ENCODE assay signal across 1 cellular context in the genomic region with DNA sequence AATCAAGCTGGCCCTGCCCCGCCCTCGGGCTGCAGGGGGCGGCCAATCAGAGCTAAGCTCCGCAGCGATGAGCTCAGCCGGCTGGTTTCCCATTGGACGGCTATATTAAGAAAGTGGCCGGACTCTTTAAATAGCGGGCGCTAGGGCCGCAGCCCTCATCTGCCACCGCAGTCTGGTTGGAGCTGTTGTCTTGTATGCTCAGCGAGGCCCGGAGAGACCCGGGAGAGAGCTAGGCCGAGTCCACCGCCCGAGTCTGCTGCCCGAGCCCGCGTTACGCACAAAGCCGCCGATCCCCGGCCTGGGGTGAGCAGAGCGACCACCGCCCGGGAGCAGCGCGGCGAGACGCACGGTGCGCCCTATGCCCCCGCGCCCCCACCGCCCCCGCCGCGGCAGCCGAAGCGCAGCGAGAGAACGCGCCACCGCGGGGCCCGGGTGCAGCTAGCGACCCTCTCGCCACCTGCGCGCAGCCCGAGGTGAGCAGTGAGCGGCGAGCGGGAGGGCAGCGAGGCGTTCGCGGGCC.
TF ChIP-seq lines count a peak whose summit lies in the region.

A gene (plus strand): TSS at position 158 of the 520 bp plus-strand sequence. CDS start 392 bp downstream, outside the sequence.

TF ChIP-seq in HepG2, 621 proteins besides CTCF, POLR2A, EP300 and RAD21 (continued from another document and continues in another):
- TF ChIP-seq, protein P1, sequence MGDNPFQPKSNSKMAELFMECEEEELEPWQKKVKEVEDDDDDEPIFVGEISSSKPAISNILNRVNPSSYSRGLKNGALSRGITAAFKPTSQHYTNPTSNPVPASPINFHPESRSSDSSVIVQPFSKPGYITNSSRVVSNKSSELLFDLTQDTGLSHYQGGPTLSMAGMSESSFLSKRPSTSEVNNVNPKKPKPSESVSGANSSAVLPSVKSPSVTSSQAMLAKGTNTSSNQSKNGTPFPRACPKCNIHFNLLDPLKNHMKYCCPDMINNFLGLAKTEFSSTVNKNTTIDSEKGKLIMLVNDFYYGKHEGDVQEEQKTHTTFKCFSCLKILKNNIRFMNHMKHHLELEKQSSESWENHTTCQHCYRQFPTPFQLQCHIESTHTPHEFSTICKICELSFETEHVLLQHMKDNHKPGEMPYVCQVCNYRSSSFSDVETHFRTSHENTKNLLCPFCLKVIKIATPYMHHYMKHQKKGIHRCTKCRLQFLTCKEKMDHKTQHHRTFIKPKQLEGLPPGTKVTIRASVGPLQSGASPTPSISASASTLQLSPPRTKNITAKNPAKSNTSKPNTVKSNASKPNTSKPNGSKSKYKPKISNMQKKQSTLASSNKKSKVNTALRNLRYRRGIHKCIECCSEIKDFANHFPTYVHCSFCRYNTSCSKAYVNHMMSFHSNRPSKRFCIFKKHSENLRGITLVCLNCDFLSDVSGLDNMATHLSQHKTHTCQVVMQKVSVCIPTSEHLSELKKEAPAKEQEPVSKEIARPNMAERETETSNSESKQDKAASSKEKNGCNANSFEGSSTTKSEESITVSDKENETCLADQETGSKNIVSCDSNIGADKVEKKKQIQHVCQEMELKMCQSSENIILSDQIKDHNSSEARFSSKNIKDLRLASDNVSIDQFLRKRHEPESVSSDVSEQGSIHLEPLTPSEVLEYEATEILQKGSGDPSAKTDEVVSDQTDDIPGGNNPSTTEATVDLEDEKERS (CRISPR knock-in tag; IDR thresholded peaks at IDR 0.05), result peak; percentile 79; the same call in 1 of the 2 replicates
- TF ChIP-seq, protein P2, sequence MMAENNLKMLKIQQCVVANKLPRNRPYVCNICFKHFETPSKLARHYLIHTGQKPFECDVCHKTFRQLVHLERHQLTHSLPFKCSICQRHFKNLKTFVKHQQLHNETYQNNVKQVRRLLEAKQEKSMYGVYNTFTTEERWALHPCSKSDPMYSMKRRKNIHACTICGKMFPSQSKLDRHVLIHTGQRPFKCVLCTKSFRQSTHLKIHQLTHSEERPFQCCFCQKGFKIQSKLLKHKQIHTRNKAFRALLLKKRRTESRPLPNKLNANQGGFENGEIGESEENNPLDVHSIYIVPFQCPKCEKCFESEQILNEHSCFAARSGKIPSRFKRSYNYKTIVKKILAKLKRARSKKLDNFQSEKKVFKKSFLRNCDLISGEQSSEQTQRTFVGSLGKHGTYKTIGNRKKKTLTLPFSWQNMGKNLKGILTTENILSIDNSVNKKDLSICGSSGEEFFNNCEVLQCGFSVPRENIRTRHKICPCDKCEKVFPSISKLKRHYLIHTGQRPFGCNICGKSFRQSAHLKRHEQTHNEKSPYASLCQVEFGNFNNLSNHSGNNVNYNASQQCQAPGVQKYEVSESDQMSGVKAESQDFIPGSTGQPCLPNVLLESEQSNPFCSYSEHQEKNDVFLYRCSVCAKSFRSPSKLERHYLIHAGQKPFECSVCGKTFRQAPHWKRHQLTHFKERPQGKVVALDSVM (CRISPR knock-in tag; IDR thresholded peaks at IDR 0.05), result peak; percentile 64
- TF ChIP-seq ELF1 (CRISPR knock-in tag; IDR thresholded peaks at IDR 0.05) (no peak; the same call in 1 of the 2 replicates), ZNF616 (CRISPR knock-in tag; IDR thresholded peaks at IDR 0.05; ENCODE audit: low read depth) (peak; percentile 76; the same call in 1 of the 2 replicates), STAG1 (CRISPR knock-in tag; IDR thresholded peaks at IDR 0.05) (peak; percentile 17), HCFC1 (IDR thresholded peaks at IDR 0.05; ENCODE audit: low read depth, low read length) (peak; percentile 50; the same call in 1 of the 2 replicates), PLRG1 (conservative IDR thresholded peaks at IDR 0.05) (no peak), TGIF2 (CRISPR knock-in tag; IDR thresholded peaks at IDR 0.05) (peak; percentile 78; the same call in 1 of the 2 replicates), MEIS2 (CRISPR knock-in tag; IDR thresholded peaks at IDR 0.05) (peak; percentile 99), ZNF24 (IDR thresholded peaks at IDR 0.05) (peak; percentile 70; the same call in 1 of the 2 replicates), ZEB1 (IDR thresholded peaks at IDR 0.05; ENCODE audit: insufficient replicate concordance, low read depth) (no peak), ZNF75D (CRISPR knock-in tag; IDR thresholded peaks at IDR 0.05; ENCODE audit: borderline replicate concordance) (no peak), ZNF383 (CRISPR knock-in tag; IDR thresholded peaks at IDR 0.05; ENCODE audit: borderline replicate concordance) (no peak), ZNF543 (CRISPR knock-in tag; IDR thresholded peaks at IDR 0.05) (no peak), ETV5 (CRISPR knock-in tag; IDR thresholded peaks at IDR 0.05; ENCODE audit: borderline replicate concordance) (0 out of 2 replicates have a peak, but pooled peaks have one; percentile 12), PHF20 (CRISPR knock-in tag; IDR thresholded peaks at IDR 0.05) (peak; percentile 42; the same call in 1 of the 2 replicates), KDM1A (CRISPR knock-in tag; IDR thresholded peaks at IDR 0.05) (no peak), ZNF34 (CRISPR knock-in tag; IDR thresholded peaks at IDR 0.05; ENCODE audit: borderline replicate concordance) (peak; percentile 75; the same call in 1 of the 2 replicates), ZNF577 (CRISPR knock-in tag; IDR thresholded peaks at IDR 0.05; ENCODE audit: borderline replicate concordance, low read depth) (no peak), DMAP1 (CRISPR knock-in tag; IDR thresholded peaks at IDR 0.05) (peak; percentile 49; the same call in 1 of the 2 replicates), ASH2L (IDR thresholded peaks at IDR 0.05; ENCODE audit: insufficient read length, low read depth, low read length) (peak; percentile 90), REXO4 (CRISPR knock-in tag; IDR thresholded peaks at IDR 0.05; ENCODE audit: borderline replicate concordance) (peak; percentile 93; the same call in 1 of the 2 replicates), JARID2 (CRISPR knock-in tag; IDR thresholded peaks at IDR 0.05; ENCODE audit: insufficient replicate concordance) (peak; percentile 97), ZNF773 (CRISPR knock-in tag; IDR thresholded peaks at IDR 0.05; ENCODE audit: borderline replicate concordance) (peak; percentile 65; the same call in 1 of the 2 replicates), PCBP1 (IDR thresholded peaks at IDR 0.05; ENCODE audit: borderline replicate concordance, low read depth, low read length) (no peak), CENPT (CRISPR knock-in tag; IDR thresholded peaks at IDR 0.05; ENCODE audit: low read depth) (peak; percentile 97; the same call in 1 of the 2 replicates)
- TF ChIP-seq, protein P3, sequence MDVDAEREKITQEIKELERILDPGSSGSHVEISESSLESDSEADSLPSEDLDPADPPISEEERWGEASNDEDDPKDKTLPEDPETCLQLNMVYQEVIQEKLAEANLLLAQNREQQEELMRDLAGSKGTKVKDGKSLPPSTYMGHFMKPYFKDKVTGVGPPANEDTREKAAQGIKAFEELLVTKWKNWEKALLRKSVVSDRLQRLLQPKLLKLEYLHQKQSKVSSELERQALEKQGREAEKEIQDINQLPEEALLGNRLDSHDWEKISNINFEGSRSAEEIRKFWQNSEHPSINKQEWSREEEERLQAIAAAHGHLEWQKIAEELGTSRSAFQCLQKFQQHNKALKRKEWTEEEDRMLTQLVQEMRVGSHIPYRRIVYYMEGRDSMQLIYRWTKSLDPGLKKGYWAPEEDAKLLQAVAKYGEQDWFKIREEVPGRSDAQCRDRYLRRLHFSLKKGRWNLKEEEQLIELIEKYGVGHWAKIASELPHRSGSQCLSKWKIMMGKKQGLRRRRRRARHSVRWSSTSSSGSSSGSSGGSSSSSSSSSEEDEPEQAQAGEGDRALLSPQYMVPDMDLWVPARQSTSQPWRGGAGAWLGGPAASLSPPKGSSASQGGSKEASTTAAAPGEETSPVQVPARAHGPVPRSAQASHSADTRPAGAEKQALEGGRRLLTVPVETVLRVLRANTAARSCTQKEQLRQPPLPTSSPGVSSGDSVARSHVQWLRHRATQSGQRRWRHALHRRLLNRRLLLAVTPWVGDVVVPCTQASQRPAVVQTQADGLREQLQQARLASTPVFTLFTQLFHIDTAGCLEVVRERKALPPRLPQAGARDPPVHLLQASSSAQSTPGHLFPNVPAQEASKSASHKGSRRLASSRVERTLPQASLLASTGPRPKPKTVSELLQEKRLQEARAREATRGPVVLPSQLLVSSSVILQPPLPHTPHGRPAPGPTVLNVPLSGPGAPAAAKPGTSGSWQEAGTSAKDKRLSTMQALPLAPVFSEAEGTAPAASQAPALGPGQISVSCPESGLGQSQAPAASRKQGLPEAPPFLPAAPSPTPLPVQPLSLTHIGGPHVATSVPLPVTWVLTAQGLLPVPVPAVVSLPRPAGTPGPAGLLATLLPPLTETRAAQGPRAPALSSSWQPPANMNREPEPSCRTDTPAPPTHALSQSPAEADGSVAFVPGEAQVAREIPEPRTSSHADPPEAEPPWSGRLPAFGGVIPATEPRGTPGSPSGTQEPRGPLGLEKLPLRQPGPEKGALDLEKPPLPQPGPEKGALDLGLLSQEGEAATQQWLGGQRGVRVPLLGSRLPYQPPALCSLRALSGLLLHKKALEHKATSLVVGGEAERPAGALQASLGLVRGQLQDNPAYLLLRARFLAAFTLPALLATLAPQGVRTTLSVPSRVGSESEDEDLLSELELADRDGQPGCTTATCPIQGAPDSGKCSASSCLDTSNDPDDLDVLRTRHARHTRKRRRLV (CRISPR knock-in tag; IDR thresholded peaks at IDR 0.05), result no peak
- TF ChIP-seq, protein P4, sequence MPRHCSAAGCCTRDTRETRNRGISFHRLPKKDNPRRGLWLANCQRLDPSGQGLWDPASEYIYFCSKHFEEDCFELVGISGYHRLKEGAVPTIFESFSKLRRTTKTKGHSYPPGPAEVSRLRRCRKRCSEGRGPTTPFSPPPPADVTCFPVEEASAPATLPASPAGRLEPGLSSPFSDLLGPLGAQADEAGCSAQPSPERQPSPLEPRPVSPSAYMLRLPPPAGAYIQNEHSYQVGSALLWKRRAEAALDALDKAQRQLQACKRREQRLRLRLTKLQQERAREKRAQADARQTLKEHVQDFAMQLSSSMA (CRISPR knock-in tag; IDR thresholded peaks at IDR 0.05), result peak; percentile 94; the same call in 1 of the 2 replicates
- TF ChIP-seq, protein P5, sequence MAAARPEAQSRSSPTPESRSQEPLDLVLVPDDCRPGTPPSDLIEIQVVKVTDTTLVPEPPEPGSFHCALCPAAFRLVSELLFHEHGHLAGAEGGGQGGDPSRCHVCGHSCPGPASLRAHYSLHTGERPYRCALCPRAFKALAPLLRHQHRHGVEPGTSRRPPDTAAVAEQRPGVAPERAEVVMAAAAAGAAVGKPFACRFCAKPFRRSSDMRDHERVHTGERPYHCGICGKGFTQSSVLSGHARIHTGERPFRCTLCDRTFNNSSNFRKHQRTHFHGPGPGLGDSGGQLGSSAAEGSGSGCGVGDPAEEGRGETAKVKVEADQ (CRISPR knock-in tag; IDR thresholded peaks at IDR 0.05; ENCODE audit: borderline replicate concordance), result peak; percentile 92
- TF ChIP-seq, protein P6, sequence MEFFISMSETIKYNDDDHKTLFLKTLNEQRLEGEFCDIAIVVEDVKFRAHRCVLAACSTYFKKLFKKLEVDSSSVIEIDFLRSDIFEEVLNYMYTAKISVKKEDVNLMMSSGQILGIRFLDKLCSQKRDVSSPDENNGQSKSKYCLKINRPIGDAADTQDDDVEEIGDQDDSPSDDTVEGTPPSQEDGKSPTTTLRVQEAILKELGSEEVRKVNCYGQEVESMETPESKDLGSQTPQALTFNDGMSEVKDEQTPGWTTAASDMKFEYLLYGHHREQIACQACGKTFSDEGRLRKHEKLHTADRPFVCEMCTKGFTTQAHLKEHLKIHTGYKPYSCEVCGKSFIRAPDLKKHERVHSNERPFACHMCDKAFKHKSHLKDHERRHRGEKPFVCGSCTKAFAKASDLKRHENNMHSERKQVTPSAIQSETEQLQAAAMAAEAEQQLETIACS (CRISPR knock-in tag; IDR thresholded peaks at IDR 0.05), result 0 out of 2 replicates have a peak, but pooled peaks have one; percentile 34
- TF ChIP-seq, protein P7, sequence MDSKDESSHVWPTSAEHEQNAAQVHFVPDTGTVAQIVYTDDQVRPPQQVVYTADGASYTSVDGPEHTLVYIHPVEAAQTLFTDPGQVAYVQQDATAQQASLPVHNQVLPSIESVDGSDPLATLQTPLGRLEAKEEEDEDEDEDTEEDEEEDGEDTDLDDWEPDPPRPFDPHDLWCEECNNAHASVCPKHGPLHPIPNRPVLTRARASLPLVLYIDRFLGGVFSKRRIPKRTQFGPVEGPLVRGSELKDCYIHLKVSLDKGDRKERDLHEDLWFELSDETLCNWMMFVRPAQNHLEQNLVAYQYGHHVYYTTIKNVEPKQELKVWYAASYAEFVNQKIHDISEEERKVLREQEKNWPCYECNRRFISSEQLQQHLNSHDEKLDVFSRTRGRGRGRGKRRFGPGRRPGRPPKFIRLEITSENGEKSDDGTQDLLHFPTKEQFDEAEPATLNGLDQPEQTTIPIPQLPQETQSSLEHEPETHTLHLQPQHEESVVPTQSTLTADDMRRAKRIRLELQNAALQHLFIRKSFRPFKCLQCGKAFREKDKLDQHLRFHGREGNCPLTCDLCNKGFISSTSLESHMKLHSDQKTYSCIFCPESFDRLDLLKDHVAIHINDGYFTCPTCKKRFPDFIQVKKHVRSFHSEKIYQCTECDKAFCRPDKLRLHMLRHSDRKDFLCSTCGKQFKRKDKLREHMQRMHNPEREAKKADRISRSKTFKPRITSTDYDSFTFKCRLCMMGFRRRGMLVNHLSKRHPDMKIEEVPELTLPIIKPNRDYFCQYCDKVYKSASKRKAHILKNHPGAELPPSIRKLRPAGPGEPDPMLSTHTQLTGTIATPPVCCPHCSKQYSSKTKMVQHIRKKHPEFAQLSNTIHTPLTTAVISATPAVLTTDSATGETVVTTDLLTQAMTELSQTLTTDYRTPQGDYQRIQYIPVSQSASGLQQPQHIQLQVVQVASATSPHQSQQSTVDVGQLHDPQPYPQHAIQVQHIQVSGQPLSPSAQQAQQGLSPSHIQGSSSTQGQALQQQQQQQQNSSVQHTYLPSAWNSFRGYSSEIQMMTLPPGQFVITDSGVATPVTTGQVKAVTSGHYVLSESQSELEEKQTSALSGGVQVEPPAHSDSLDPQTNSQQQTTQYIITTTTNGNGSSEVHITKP (CRISPR knock-in tag; IDR thresholded peaks at IDR 0.05; ENCODE audit: low read depth), result peak; percentile 53; the same call in 1 of the 2 replicates
- TF ChIP-seq, protein P8, sequence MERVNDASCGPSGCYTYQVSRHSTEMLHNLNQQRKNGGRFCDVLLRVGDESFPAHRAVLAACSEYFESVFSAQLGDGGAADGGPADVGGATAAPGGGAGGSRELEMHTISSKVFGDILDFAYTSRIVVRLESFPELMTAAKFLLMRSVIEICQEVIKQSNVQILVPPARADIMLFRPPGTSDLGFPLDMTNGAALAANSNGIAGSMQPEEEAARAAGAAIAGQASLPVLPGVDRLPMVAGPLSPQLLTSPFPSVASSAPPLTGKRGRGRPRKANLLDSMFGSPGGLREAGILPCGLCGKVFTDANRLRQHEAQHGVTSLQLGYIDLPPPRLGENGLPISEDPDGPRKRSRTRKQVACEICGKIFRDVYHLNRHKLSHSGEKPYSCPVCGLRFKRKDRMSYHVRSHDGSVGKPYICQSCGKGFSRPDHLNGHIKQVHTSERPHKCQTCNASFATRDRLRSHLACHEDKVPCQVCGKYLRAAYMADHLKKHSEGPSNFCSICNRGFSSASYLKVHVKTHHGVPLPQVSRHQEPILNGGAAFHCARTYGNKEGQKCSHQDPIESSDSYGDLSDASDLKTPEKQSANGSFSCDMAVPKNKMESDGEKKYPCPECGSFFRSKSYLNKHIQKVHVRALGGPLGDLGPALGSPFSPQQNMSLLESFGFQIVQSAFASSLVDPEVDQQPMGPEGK (CRISPR knock-in tag; IDR thresholded peaks at IDR 0.05), result no peak
- TF ChIP-seq, protein P9, sequence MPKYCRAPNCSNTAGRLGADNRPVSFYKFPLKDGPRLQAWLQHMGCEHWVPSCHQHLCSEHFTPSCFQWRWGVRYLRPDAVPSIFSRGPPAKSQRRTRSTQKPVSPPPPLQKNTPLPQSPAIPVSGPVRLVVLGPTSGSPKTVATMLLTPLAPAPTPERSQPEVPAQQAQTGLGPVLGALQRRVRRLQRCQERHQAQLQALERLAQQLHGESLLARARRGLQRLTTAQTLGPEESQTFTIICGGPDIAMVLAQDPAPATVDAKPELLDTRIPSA (CRISPR knock-in tag; IDR thresholded peaks at IDR 0.05; ENCODE audit: borderline replicate concordance), result peak; percentile 93
